ENCODE assay signal across 8 cellular contexts in the genomic region with DNA sequence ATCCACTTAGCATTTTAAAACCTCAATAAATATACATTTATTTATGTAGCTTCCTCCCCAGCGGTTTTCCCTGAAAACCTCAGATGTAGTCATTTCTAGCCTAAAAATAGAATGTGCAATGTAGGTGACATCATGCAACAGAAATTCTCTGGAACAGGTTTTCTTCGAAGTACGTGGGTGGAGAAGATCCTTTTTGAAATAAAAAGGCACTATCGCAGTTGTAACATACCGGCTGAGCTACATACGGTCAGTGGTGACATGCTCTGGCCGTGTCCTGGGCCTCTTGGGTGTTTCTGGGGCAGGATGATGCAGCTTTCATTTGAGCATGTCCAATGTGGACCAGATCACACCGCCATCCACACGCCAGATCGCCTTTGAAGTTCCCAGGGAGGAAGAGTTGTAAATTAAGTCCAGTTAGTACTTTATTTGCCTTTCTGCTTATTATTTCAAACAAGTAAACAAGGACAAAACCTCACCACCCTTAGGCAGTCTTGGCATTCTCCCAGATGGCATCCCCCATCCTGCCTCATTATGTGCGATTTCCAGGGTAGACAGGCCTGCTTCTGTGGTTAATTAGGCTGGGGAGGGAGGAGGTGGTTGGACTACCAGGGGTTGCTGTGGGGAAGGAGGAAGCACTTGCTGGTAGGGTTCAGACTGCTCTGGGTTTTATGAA.
A peak's percentile ranks its signal among the peaks of the same experiment; 100 is the strongest.
DNase-seq lines count a peak whose midpoint lies in the region; ATAC-seq, FAIRE-seq and TF ChIP-seq lines count a peak whose summit lies in the region.

No MANE protein-coding gene starts in this region.

- no peak for ATAC-seq in GM18861 (IDR thresholded peaks at IDR 0.05; ENCODE audit: unreplicated experiment)
- no peak for ATAC-seq in GM21786 (IDR thresholded peaks at IDR 0.05; ENCODE audit: unreplicated experiment)

- H3K4me3 ChIP-seq in AG04449 (ENCODE audit: low read depth, low read length) (no peak overlapping the region), HEK293 (ENCODE audit: low read depth, low read length) (no peak overlapping the region; the same call in 1 of the 2 replicates), SK-N-MC (peak overlapping the region; percentile 46), epithelial cell of esophagus (ENCODE audit: low read length) (no peak overlapping the region), small intestine (ENCODE audit: low read depth in 1 of 2, low read length in 2 of 2) (no peak overlapping the region)

- peak overlapping the region; percentile 15 for H3K9ac ChIP-seq in SK-N-MC (ENCODE audit: insufficient read length)

- TF ChIP-seq CTCF in AG04449 (IDR thresholded peaks at IDR 0.05; ENCODE audit: insufficient read depth, low read length, missing control alignments) (no peak), HEK293 (tag by site-specific recombination; IDR thresholded peaks at IDR 0.05) (no peak), epithelial cell of esophagus (IDR thresholded peaks at IDR 0.05; ENCODE audit: insufficient read depth, low read depth, low read length, missing control alignments) (no peak)

- DNase-seq in AG04449 (ENCODE audit: low read depth, low spot score), result peak; percentile 68
- peak; percentile 80 for DNase-seq in SK-N-MC (ENCODE audit: low read depth, low spot score)
- peak; percentile 77 for DNase-seq in epithelial cell of esophagus (ENCODE audit: low read depth)
- DNase-seq in superior temporal gyrus (ENCODE audit: extremely low spot score), result peak; percentile 54
- DNase-seq in small intestine, result no peak

- CTCF ChIA-PET in AG04449 (lab: Yijun Ruan, JAX) (interaction anchor here (0.5 to 1.5 kb wide), 8 partner anchors 9 to 479 kb away, joined by 3 to 7 read pairs (median 3); no protein-coding TSS in a partner anchor), HEK293 (lab: Yijun Ruan, JAX) (interaction anchor here (0.5 to 1.7 kb wide), 5 partner anchors 17 to 559 kb away, joined by 4 to 9 read pairs (median 5); no protein-coding TSS in a partner anchor)

- peak overlapping the region; percentile 71 for H3K27ac ChIP-seq in HEK293 (ENCODE audit: extremely low read depth, low read depth, low read length)
- H3K27ac ChIP-seq in SK-N-MC, result peak overlapping the region; percentile 67; the same call in 1 of the 2 replicates
- no peak overlapping the region for H3K27ac ChIP-seq in small intestine (ENCODE audit: low read depth in 1 of 2, low read length in 1 of 2)

- H3K27me3 ChIP-seq in small intestine (ENCODE audit: control insufficient read depth in 2 of 2, insufficient read depth in 2 of 2, low read length in 2 of 2), result no peaks in the 10 kb centered on the region

- POLR2A ChIA-PET in AG04449 (lab: Yijun Ruan, JAX) (interaction anchor here (0.6 to 0.8 kb wide), 2 partner anchors 104 to 327 kb away, joined by 3 read pairs; no protein-coding TSS in a partner anchor), HEK293 (lab: Yijun Ruan, JAX) (no interaction called here)

- WGBS in small intestine, 3 donors, result 60 to 88% (median 71%) methylated on average over 11 of the region's 11 CpGs

- H3K36me3 ChIP-seq in HEK293 (ENCODE audit: control insufficient read depth in 2 of 2, insufficient read depth in 1 of 2, low read length in 2 of 2), result no peaks in the 10 kb centered on the region
- H3K36me3 ChIP-seq in SK-N-MC (ENCODE audit: insufficient read depth, low read length), result no peaks in the 10 kb centered on the region
- H3K36me3 ChIP-seq in small intestine (ENCODE audit: control insufficient read depth in 2 of 2, insufficient read depth in 2 of 2, low read length in 2 of 2), result peaks cover 0 to 5% of the 10 kb centered on the region in 2 donors

- no peaks in the 10 kb centered on the region for H3K9me3 ChIP-seq in HEK293 (ENCODE audit: control insufficient read depth, insufficient read depth, low read depth, low read length)
- no peaks in the 10 kb centered on the region for H3K9me3 ChIP-seq in SK-N-MC (ENCODE audit: low read depth, low read length)
- no peaks in the 10 kb centered on the region for H3K9me3 ChIP-seq in small intestine (ENCODE audit: control insufficient read depth, low read depth)

- H3K4me1 ChIP-seq in HEK293 (ENCODE audit: control insufficient read depth, insufficient read depth, low read length), result peaks cover 13% of the 10 kb centered on the region
- no peaks in the 10 kb centered on the region for H3K4me1 ChIP-seq in small intestine (ENCODE audit: control insufficient read depth in 2 of 2, insufficient read depth in 1 of 2, low read depth in 1 of 2, low read length in 1 of 2)

- FAIRE-seq in small intestine (lab: Jason Lieb, UNC), result no peak

TF ChIP-seq in HEK293, 187 proteins besides CTCF, POLR2A, EP300 and RAD21 (continues in another document):
- TF ChIP-seq REPIN1 (tag by site-specific recombination; IDR thresholded peaks at IDR 0.05; ENCODE audit: low read depth) (no peak), ZBTB48 (tag by site-specific recombination; IDR thresholded peaks at IDR 0.05) (0 out of 2 replicates have a peak, but pooled peaks have one; percentile 42), ZNF184 (tag by site-specific recombination; IDR thresholded peaks at IDR 0.05) (peak; percentile 20; the same call in 1 of the 2 replicates)
- TF ChIP-seq, protein P1, sequence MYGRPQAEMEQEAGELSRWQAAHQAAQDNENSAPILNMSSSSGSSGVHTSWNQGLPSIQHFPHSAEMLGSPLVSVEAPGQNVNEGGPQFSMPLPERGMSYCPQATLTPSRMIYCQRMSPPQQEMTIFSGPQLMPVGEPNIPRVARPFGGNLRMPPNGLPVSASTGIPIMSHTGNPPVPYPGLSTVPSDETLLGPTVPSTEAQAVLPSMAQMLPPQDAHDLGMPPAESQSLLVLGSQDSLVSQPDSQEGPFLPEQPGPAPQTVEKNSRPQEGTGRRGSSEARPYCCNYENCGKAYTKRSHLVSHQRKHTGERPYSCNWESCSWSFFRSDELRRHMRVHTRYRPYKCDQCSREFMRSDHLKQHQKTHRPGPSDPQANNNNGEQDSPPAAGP (tag by site-specific recombination; IDR thresholded peaks at IDR 0.05), result peak; percentile 59; the same call in 1 of the 2 replicates
- TF ChIP-seq, protein P2, sequence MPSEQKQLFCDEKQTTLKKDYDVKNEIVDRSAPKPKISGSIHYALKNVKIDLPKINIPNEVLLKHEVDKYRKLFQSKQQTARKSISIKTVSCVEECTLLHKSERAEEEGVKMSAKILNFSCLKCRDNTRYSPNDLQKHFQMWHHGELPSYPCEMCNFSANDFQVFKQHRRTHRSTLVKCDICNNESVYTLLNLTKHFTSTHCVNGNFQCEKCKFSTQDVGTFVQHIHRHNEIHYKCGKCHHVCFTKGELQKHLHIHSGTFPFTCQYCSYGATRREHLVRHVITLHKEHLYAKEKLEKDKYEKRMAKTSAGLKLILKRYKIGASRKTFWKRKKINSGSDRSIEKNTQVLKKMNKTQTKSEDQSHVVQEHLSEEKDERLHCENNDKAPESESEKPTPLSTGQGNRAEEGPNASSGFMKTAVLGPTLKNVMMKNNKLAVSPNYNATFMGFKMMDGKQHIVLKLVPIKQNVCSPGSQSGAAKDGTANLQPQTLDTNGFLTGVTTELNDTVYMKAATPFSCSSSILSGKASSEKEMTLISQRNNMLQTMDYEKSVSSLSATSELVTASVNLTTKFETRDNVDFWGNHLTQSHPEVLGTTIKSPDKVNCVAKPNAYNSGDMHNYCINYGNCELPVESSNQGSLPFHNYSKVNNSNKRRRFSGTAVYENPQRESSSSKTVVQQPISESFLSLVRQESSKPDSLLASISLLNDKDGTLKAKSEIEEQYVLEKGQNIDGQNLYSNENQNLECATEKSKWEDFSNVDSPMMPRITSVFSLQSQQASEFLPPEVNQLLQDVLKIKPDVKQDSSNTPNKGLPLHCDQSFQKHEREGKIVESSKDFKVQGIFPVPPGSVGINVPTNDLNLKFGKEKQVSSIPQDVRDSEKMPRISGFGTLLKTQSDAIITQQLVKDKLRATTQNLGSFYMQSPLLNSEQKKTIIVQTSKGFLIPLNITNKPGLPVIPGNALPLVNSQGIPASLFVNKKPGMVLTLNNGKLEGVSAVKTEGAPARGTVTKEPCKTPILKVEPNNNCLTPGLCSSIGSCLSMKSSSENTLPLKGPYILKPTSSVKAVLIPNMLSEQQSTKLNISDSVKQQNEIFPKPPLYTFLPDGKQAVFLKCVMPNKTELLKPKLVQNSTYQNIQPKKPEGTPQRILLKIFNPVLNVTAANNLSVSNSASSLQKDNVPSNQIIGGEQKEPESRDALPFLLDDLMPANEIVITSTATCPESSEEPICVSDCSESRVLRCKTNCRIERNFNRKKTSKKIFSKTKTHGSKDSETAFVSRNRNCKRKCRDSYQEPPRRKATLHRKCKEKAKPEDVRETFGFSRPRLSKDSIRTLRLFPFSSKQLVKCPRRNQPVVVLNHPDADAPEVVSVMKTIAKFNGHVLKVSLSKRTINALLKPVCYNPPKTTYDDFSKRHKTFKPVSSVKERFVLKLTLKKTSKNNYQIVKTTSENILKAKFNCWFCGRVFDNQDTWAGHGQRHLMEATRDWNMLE (tag by site-specific recombination; conservative IDR thresholded peaks at IDR 0.05; ENCODE audit: low read depth), result no peak
- TF ChIP-seq, protein P3, sequence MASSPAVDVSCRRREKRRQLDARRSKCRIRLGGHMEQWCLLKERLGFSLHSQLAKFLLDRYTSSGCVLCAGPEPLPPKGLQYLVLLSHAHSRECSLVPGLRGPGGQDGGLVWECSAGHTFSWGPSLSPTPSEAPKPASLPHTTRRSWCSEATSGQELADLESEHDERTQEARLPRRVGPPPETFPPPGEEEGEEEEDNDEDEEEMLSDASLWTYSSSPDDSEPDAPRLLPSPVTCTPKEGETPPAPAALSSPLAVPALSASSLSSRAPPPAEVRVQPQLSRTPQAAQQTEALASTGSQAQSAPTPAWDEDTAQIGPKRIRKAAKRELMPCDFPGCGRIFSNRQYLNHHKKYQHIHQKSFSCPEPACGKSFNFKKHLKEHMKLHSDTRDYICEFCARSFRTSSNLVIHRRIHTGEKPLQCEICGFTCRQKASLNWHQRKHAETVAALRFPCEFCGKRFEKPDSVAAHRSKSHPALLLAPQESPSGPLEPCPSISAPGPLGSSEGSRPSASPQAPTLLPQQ (tag by site-specific recombination; IDR thresholded peaks at IDR 0.05), result peak; percentile 78
- TF ChIP-seq, protein P4, sequence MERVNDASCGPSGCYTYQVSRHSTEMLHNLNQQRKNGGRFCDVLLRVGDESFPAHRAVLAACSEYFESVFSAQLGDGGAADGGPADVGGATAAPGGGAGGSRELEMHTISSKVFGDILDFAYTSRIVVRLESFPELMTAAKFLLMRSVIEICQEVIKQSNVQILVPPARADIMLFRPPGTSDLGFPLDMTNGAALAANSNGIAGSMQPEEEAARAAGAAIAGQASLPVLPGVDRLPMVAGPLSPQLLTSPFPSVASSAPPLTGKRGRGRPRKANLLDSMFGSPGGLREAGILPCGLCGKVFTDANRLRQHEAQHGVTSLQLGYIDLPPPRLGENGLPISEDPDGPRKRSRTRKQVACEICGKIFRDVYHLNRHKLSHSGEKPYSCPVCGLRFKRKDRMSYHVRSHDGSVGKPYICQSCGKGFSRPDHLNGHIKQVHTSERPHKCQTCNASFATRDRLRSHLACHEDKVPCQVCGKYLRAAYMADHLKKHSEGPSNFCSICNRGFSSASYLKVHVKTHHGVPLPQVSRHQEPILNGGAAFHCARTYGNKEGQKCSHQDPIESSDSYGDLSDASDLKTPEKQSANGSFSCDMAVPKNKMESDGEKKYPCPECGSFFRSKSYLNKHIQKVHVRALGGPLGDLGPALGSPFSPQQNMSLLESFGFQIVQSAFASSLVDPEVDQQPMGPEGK (tag by site-specific recombination; IDR thresholded peaks at IDR 0.05), result peak; percentile 30

Comparison
In these comparisons a context has a peak if more than half of its experiments do, and no peak if none do; other contexts are left out.
1. H3K27ac ChIP-seq: peak in HEK293 (single experiment) and SK-N-MC (single experiment); none in small intestine (0 of 2).